In the genomic region with DNA sequence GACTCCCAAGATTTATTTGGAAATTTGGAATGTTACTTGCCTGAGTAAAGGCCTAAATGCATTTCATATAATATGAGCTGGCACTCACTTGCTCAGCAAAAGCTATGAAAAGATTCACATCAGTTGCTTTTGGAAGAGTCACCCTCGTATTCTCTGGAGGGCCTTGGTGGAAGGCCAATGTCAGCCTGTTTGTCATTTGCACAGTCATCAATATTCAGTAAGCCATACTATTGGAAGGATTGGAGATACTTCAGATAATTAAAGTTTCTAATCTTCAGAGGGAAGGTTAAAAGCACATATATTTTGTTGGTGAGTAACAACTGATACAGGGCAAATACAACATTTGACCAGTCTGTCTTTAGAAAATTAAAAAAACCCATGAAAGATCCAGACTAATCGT, we compare ENCODE assay signal across 37 cellular contexts. TPM values are rescaled to one million over a fixed set of nuclear protein-coding genes. Genes with fewer than 3 reads are reported as not detected.
"Had no signal": no experiment of that assay in that cellular context is flagged by ENCODE, and none has a peak within 500 bp of the region (broad histone marks: within the 10 kb centered on the region; RNA-seq: fewer than 3 reads in every experiment).

No MANE protein-coding gene starts in this region.

- H3K4me3 ChIP-seq: MG63 had no signal

- H3K27me3 ChIP-seq: MG63 had no signal

- DNase-seq: Karpas-422, Kasumi-1, MG63, MM.1S, MV-4-11, NCI-H1048, NCI-H1092, NCI-H1092 treated with DMSO at 0.1 percent for 48 hours, NCI-H1105, NCI-H1105 treated with DMSO at 0.1 percent for 48 hours, NCI-H1417, NCI-H1417 treated with DMSO at 0.1 percent for 48 hours, NCI-H1436, NCI-H1436 treated with DMSO at 0.1 percent for 48 hours, NCI-H146, NCI-H1694, NCI-H1694 treated with DMSO at 0.1 percent for 48 hours, NCI-H187, NCI-H187 treated with DMSO at 0.1 percent for 48 hours, NCI-H1930, NCI-H2029, NCI-H2029 treated with DMSO at 0.1 percent for 48 hours, NCI-H2081, NCI-H2081 treated with DMSO at 0.1 percent for 48 hours, NCI-H2107, NCI-H2171, NCI-H2171 treated with DMSO at 0.1 percent for 48 hours, NCI-H2227 treated with DMSO at 0.1 percent for 48 hours, NCI-H226, NCI-H345, NCI-H446, NCI-H446 treated with DMSO at 0.1 percent for 48 hours, NCI-H510A, NCI-H510A treated with DMSO at 0.1 percent for 48 hours had no signal

- H3K9me3 ChIP-seq: MG63 had no signal

- H3K36me3 ChIP-seq: MG63 had no signal

RNA-seq across cellular contexts. Expression of gene VCX3A, which starts 36.6 kb away (rescaled TPM):
- total RNA-seq: LHCN-M2, MCF 10A, NCI-H460 had no signal
